Comparison of ENCODE assay signal across 1 cellular context in the genomic region with DNA sequence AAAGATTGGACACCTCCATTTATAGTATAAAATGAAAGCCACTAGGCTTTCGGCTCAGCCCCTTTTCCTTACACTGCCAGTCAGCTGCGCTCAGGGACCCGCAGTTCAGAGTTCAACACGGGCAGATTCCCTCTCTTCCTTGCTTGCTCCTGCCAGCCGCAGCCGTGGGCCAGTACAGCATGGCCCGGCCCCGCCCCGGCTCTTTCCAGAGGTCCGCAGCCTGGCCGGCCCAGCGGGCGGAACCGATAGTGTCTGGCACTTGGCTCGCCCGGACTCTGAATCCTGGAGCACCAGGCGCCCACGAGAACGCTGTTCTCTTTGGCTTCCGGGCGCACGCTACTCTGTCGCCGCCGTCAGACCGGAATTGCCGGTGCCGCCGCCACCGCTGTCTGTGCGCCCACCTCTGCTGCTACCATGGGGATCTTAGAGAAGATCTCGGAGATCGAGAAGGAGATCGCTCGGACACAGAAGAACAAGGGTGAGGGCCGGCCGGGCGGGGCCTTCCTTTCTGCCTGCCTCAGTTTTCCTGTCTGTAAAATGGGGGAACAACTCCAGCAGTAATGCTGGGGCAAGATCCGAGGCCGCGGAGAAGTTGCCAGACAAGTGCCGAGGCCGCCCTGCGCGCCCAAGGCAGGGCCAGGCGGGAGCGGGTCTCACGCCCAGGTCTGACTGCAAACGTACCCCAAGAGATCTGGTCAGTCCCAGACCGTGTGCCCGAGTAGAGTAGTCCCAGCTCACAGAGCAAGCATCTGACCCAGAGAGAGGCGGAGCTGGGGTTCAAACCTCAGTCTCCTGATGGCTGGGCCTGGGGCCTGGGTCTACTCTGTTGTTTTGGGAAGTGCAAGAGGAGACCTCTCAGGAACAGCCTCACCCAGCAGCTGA.
TF ChIP-seq lines count a peak whose summit lies in the region.

A gene with protein sequence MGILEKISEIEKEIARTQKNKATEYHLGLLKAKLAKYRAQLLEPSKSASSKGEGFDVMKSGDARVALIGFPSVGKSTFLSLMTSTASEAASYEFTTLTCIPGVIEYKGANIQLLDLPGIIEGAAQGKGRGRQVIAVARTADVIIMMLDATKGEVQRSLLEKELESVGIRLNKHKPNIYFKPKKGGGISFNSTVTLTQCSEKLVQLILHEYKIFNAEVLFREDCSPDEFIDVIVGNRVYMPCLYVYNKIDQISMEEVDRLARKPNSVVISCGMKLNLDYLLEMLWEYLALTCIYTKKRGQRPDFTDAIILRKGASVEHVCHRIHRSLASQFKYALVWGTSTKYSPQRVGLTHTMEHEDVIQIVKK (plus strand): TSS at position 339 of the 882 bp plus-strand sequence. CDS start 76 bp downstream, at position 415.

TF ChIP-seq in WTC11, 78 proteins besides CTCF, POLR2A, EP300 and RAD21 (continued from another document and continues in another):
- TF ChIP-seq, protein P1, sequence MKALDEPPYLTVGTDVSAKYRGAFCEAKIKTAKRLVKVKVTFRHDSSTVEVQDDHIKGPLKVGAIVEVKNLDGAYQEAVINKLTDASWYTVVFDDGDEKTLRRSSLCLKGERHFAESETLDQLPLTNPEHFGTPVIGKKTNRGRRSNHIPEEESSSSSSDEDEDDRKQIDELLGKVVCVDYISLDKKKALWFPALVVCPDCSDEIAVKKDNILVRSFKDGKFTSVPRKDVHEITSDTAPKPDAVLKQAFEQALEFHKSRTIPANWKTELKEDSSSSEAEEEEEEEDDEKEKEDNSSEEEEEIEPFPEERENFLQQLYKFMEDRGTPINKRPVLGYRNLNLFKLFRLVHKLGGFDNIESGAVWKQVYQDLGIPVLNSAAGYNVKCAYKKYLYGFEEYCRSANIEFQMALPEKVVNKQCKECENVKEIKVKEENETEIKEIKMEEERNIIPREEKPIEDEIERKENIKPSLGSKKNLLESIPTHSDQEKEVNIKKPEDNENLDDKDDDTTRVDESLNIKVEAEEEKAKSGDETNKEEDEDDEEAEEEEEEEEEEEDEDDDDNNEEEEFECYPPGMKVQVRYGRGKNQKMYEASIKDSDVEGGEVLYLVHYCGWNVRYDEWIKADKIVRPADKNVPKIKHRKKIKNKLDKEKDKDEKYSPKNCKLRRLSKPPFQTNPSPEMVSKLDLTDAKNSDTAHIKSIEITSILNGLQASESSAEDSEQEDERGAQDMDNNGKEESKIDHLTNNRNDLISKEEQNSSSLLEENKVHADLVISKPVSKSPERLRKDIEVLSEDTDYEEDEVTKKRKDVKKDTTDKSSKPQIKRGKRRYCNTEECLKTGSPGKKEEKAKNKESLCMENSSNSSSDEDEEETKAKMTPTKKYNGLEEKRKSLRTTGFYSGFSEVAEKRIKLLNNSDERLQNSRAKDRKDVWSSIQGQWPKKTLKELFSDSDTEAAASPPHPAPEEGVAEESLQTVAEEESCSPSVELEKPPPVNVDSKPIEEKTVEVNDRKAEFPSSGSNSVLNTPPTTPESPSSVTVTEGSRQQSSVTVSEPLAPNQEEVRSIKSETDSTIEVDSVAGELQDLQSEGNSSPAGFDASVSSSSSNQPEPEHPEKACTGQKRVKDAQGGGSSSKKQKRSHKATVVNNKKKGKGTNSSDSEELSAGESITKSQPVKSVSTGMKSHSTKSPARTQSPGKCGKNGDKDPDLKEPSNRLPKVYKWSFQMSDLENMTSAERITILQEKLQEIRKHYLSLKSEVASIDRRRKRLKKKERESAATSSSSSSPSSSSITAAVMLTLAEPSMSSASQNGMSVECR (CRISPR knock-in tag; IDR thresholded peaks at IDR 0.05; ENCODE audit: borderline replicate concordance), result 0 out of 2 replicates have a peak, but pooled peaks have one; percentile 52
- no peak; the same call in 1 of the 2 replicates for TF ChIP-seq KAT7 (CRISPR knock-in tag; IDR thresholded peaks at IDR 0.05; ENCODE audit: borderline replicate concordance)
- TF ChIP-seq ZNF263 (CRISPR knock-in tag; IDR thresholded peaks at IDR 0.05; ENCODE audit: low read depth), result no peak
- TF ChIP-seq, protein P2, sequence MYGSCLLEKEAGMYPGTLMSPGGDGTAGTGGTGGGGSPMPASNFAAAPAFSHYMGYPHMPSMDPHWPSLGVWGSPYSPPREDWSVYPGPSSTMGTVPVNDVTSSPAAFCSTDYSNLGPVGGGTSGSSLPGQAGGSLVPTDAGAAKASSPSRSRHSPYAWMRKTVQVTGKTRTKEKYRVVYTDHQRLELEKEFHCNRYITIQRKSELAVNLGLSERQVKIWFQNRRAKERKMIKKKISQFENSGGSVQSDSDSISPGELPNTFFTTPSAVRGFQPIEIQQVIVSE (CRISPR knock-in tag; IDR thresholded peaks at IDR 0.05; ENCODE audit: borderline replicate concordance), result no peak
- TF ChIP-seq ELF4 (CRISPR knock-in tag; IDR thresholded peaks at IDR 0.05; ENCODE audit: low read depth), result no peak
- no peak for TF ChIP-seq ZNF138 (CRISPR knock-in tag; conservative IDR thresholded peaks at IDR 0.05)
- TF ChIP-seq, protein P3, sequence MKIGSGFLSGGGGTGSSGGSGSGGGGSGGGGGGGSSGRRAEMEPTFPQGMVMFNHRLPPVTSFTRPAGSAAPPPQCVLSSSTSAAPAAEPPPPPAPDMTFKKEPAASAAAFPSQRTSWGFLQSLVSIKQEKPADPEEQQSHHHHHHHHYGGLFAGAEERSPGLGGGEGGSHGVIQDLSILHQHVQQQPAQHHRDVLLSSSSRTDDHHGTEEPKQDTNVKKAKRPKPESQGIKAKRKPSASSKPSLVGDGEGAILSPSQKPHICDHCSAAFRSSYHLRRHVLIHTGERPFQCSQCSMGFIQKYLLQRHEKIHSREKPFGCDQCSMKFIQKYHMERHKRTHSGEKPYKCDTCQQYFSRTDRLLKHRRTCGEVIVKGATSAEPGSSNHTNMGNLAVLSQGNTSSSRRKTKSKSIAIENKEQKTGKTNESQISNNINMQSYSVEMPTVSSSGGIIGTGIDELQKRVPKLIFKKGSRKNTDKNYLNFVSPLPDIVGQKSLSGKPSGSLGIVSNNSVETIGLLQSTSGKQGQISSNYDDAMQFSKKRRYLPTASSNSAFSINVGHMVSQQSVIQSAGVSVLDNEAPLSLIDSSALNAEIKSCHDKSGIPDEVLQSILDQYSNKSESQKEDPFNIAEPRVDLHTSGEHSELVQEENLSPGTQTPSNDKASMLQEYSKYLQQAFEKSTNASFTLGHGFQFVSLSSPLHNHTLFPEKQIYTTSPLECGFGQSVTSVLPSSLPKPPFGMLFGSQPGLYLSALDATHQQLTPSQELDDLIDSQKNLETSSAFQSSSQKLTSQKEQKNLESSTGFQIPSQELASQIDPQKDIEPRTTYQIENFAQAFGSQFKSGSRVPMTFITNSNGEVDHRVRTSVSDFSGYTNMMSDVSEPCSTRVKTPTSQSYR (CRISPR knock-in tag; IDR thresholded peaks at IDR 0.05), result 0 out of 2 replicates have a peak, but pooled peaks have one; percentile 72
- no peak for TF ChIP-seq IRF2 (CRISPR knock-in tag; IDR thresholded peaks at IDR 0.05; ENCODE audit: borderline replicate concordance, low read depth)
- peak; percentile 5; the same call in 1 of the 2 replicates for TF ChIP-seq TEAD4 (CRISPR knock-in tag; IDR thresholded peaks at IDR 0.05)
- TF ChIP-seq FOXK1 (CRISPR knock-in tag; IDR thresholded peaks at IDR 0.05), result peak; percentile 90
- TF ChIP-seq, protein P4, sequence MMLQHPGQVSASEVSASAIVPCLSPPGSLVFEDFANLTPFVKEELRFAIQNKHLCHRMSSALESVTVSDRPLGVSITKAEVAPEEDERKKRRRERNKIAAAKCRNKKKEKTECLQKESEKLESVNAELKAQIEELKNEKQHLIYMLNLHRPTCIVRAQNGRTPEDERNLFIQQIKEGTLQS (CRISPR knock-in tag; conservative IDR thresholded peaks at IDR 0.05), result no peak
- TF ChIP-seq, protein P5, sequence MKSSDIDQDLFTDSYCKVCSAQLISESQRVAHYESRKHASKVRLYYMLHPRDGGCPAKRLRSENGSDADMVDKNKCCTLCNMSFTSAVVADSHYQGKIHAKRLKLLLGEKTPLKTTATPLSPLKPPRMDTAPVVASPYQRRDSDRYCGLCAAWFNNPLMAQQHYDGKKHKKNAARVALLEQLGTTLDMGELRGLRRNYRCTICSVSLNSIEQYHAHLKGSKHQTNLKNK (CRISPR knock-in tag; IDR thresholded peaks at IDR 0.05), result no peak
- no peak; the same call in 1 of the 2 replicates for TF ChIP-seq SMAD3 (CRISPR knock-in tag; IDR thresholded peaks at IDR 0.05; ENCODE audit: borderline replicate concordance)
- peak; percentile 95 for TF ChIP-seq ZNF121 (CRISPR knock-in tag; IDR thresholded peaks at IDR 0.05)
- TF ChIP-seq HMGA2 (CRISPR knock-in tag; IDR thresholded peaks at IDR 0.05), result no peak
- TF ChIP-seq NR3C1 (CRISPR knock-in tag; conservative IDR thresholded peaks at IDR 0.05; ENCODE audit: low read depth), result no peak
- TF ChIP-seq NR2C2 (CRISPR knock-in tag; IDR thresholded peaks at IDR 0.05), result no peak
- TF ChIP-seq TCF7 (CRISPR knock-in tag; IDR thresholded peaks at IDR 0.05; ENCODE audit: low read depth), result no peak
- TF ChIP-seq SOX15 (CRISPR knock-in tag; IDR thresholded peaks at IDR 0.05), result no peak
- 0 out of 2 replicates have a peak, but pooled peaks have one; percentile 62 for TF ChIP-seq CBFB (CRISPR knock-in tag; IDR thresholded peaks at IDR 0.05; ENCODE audit: low read depth)
- TF ChIP-seq, protein P6, sequence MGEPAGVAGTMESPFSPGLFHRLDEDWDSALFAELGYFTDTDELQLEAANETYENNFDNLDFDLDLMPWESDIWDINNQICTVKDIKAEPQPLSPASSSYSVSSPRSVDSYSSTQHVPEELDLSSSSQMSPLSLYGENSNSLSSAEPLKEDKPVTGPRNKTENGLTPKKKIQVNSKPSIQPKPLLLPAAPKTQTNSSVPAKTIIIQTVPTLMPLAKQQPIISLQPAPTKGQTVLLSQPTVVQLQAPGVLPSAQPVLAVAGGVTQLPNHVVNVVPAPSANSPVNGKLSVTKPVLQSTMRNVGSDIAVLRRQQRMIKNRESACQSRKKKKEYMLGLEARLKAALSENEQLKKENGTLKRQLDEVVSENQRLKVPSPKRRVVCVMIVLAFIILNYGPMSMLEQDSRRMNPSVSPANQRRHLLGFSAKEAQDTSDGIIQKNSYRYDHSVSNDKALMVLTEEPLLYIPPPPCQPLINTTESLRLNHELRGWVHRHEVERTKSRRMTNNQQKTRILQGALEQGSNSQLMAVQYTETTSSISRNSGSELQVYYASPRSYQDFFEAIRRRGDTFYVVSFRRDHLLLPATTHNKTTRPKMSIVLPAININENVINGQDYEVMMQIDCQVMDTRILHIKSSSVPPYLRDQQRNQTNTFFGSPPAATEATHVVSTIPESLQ (CRISPR knock-in tag; IDR thresholded peaks at IDR 0.05), result no peak
- TF ChIP-seq CREB1 (CRISPR knock-in tag; IDR thresholded peaks at IDR 0.05), result peak; percentile 59; the same call in 1 of the 2 replicates
- TF ChIP-seq SP1 (CRISPR knock-in tag; conservative IDR thresholded peaks at IDR 0.05), result peak; percentile 86
- TF ChIP-seq, protein P7, sequence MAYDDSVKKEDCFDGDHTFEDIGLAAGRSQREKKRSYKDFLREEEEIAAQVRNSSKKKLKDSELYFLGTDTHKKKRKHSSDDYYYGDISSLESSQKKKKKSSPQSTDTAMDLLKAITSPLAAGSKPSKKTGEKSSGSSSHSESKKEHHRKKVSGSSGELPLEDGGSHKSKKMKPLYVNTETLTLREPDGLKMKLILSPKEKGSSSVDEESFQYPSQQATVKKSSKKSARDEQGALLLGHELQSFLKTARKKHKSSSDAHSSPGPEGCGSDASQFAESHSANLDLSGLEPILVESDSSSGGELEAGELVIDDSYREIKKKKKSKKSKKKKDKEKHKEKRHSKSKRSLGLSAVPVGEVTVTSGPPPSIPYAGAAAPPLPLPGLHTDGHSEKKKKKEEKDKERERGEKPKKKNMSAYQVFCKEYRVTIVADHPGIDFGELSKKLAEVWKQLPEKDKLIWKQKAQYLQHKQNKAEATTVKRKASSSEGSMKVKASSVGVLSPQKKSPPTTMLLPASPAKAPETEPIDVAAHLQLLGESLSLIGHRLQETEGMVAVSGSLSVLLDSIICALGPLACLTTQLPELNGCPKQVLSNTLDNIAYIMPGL (CRISPR knock-in tag; IDR thresholded peaks at IDR 0.05), result peak; percentile 62; the same call in 1 of the 2 replicates
- TF ChIP-seq, protein P8, sequence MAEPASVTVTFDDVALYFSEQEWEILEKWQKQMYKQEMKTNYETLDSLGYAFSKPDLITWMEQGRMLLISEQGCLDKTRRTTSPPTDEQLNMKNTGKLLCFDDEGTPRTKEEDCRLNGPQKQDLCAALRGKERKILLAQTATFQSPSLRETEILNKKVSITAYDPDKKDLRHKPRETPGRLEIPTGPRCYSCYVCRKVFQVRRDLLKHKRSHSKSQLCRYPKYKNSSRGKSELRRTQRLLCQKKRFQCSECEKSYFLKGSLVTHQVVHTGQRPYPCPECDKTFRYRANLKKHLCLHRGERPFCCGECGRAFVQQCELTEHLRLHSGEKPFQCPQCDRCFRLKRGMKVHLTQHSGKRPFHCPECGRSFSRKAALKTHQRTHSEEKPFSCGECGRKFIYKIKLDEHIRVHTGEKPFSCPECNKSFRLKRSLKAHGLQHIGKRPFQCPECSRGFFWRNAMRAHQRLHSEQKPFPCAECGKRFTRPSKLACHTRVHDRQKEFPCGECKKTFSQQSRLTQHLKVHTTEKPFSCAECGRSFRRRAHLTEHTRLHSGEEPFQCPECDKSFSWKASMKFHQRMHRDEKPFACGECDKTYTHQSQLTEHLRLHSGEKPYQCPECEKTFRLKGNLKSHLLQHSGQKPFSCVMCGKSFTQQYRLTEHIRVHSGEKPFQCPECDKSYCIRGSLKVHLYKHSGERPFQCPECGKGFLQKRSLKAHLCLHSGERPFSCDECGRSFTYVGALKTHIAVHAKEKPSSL (CRISPR knock-in tag; conservative IDR thresholded peaks at IDR 0.05), result no peak
- TF ChIP-seq, protein P9, sequence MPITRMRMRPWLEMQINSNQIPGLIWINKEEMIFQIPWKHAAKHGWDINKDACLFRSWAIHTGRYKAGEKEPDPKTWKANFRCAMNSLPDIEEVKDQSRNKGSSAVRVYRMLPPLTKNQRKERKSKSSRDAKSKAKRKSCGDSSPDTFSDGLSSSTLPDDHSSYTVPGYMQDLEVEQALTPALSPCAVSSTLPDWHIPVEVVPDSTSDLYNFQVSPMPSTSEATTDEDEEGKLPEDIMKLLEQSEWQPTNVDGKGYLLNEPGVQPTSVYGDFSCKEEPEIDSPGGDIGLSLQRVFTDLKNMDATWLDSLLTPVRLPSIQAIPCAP (CRISPR knock-in tag; IDR thresholded peaks at IDR 0.05), result no peak
- TF ChIP-seq, protein P10, sequence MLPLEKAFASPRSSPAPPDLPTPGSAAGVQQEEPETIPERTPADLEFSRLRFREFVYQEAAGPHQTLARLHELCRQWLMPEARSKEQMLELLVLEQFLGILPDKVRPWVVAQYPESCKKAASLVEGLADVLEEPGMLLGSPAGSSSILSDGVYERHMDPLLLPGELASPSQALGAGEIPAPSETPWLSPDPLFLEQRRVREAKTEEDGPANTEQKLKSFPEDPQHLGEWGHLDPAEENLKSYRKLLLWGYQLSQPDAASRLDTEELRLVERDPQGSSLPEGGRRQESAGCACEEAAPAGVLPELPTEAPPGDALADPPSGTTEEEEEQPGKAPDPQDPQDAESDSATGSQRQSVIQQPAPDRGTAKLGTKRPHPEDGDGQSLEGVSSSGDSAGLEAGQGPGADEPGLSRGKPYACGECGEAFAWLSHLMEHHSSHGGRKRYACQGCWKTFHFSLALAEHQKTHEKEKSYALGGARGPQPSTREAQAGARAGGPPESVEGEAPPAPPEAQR (CRISPR knock-in tag; IDR thresholded peaks at IDR 0.05), result no peak
- TF ChIP-seq, protein P11, sequence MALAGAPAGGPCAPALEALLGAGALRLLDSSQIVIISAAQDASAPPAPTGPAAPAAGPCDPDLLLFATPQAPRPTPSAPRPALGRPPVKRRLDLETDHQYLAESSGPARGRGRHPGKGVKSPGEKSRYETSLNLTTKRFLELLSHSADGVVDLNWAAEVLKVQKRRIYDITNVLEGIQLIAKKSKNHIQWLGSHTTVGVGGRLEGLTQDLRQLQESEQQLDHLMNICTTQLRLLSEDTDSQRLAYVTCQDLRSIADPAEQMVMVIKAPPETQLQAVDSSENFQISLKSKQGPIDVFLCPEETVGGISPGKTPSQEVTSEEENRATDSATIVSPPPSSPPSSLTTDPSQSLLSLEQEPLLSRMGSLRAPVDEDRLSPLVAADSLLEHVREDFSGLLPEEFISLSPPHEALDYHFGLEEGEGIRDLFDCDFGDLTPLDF (CRISPR knock-in tag; IDR thresholded peaks at IDR 0.05), result no peak
